Comparison of ENCODE assay signal across 1 cellular context in the genomic region with DNA sequence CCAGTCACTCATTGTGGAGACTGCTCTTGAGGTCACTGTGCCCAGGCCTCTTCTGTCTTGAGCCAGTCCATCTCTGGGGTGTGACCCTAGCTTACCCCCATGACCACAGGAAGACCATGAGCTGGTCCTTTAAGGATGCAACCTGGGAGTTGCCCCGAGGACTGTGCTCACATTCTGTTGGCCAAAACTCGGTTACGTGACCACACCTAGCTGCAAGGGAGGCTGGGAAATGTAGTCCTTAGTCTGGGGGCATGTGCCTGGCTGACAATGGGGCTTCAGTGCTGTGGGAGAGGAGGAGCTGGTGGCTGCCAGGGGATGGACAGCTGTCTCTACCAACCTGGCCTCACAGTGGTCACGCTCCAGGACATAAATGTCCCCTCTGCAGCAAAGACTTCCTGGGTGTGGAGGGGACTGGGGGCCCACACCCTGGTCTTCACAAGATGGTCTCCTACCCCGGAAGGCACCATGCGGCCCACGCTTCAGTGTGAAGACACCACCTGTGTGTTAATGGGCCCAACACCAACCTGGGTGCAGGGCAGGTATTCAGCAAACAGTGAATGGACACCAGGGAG.
TF ChIP-seq lines count a peak whose summit lies in the region.

No MANE protein-coding gene starts in this region.

TF ChIP-seq in WTC11, 78 proteins besides CTCF, POLR2A, EP300 and RAD21 (continued from another document):
- TF ChIP-seq, protein P1, sequence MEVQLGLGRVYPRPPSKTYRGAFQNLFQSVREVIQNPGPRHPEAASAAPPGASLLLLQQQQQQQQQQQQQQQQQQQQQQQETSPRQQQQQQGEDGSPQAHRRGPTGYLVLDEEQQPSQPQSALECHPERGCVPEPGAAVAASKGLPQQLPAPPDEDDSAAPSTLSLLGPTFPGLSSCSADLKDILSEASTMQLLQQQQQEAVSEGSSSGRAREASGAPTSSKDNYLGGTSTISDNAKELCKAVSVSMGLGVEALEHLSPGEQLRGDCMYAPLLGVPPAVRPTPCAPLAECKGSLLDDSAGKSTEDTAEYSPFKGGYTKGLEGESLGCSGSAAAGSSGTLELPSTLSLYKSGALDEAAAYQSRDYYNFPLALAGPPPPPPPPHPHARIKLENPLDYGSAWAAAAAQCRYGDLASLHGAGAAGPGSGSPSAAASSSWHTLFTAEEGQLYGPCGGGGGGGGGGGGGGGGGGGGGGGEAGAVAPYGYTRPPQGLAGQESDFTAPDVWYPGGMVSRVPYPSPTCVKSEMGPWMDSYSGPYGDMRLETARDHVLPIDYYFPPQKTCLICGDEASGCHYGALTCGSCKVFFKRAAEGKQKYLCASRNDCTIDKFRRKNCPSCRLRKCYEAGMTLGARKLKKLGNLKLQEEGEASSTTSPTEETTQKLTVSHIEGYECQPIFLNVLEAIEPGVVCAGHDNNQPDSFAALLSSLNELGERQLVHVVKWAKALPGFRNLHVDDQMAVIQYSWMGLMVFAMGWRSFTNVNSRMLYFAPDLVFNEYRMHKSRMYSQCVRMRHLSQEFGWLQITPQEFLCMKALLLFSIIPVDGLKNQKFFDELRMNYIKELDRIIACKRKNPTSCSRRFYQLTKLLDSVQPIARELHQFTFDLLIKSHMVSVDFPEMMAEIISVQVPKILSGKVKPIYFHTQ (CRISPR knock-in tag; IDR thresholded peaks at IDR 0.05) = no peak
- TF ChIP-seq ZNF317 (CRISPR knock-in tag; IDR thresholded peaks at IDR 0.05; ENCODE audit: borderline replicate concordance, low read depth) (no peak), SOX15 (CRISPR knock-in tag; IDR thresholded peaks at IDR 0.05) (no peak), FOXP1 (CRISPR knock-in tag; IDR thresholded peaks at IDR 0.05; ENCODE audit: borderline replicate concordance) (no peak), FOXJ3 (CRISPR knock-in tag; IDR thresholded peaks at IDR 0.05; ENCODE audit: borderline replicate concordance) (no peak), GABPB1 (CRISPR knock-in tag; IDR thresholded peaks at IDR 0.05) (no peak), SP1 (CRISPR knock-in tag; conservative IDR thresholded peaks at IDR 0.05) (peak; percentile 70; the same call in 1 of the 2 replicates), NR3C1 (CRISPR knock-in tag; conservative IDR thresholded peaks at IDR 0.05; ENCODE audit: low read depth) (no peak), TEAD1 (CRISPR knock-in tag; IDR thresholded peaks at IDR 0.05) (no peak), ZNF232 (CRISPR knock-in tag; IDR thresholded peaks at IDR 0.05) (no peak), NR1H2 (CRISPR knock-in tag; IDR thresholded peaks at IDR 0.05) (no peak), MXD4 (CRISPR knock-in tag; IDR thresholded peaks at IDR 0.05; ENCODE audit: borderline replicate concordance) (no peak)
- TF ChIP-seq, protein P2, sequence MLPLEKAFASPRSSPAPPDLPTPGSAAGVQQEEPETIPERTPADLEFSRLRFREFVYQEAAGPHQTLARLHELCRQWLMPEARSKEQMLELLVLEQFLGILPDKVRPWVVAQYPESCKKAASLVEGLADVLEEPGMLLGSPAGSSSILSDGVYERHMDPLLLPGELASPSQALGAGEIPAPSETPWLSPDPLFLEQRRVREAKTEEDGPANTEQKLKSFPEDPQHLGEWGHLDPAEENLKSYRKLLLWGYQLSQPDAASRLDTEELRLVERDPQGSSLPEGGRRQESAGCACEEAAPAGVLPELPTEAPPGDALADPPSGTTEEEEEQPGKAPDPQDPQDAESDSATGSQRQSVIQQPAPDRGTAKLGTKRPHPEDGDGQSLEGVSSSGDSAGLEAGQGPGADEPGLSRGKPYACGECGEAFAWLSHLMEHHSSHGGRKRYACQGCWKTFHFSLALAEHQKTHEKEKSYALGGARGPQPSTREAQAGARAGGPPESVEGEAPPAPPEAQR (CRISPR knock-in tag; IDR thresholded peaks at IDR 0.05) = no peak
- TF ChIP-seq, protein P3, sequence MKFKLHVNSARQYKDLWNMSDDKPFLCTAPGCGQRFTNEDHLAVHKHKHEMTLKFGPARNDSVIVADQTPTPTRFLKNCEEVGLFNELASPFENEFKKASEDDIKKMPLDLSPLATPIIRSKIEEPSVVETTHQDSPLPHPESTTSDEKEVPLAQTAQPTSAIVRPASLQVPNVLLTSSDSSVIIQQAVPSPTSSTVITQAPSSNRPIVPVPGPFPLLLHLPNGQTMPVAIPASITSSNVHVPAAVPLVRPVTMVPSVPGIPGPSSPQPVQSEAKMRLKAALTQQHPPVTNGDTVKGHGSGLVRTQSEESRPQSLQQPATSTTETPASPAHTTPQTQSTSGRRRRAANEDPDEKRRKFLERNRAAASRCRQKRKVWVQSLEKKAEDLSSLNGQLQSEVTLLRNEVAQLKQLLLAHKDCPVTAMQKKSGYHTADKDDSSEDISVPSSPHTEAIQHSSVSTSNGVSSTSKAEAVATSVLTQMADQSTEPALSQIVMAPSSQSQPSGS (CRISPR knock-in tag; IDR thresholded peaks at IDR 0.05; ENCODE audit: borderline replicate concordance, low read depth) = no peak
- TF ChIP-seq, protein P4, sequence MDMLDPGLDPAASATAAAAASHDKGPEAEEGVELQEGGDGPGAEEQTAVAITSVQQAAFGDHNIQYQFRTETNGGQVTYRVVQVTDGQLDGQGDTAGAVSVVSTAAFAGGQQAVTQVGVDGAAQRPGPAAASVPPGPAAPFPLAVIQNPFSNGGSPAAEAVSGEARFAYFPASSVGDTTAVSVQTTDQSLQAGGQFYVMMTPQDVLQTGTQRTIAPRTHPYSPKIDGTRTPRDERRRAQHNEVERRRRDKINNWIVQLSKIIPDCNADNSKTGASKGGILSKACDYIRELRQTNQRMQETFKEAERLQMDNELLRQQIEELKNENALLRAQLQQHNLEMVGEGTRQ (CRISPR knock-in tag; IDR thresholded peaks at IDR 0.05) = peak; percentile 66
TF ChIP-seq in WTC11: peak in this region for 4.
